Comparison of ENCODE assay signal across 1 cellular context in genomic region chr19:17336872-17337674, GRCh38.
A peak's percentile ranks its signal among the peaks of the same experiment; 100 is the strongest.
TF ChIP-seq lines count a peak whose summit lies in the region.

GTPBP3 (plus strand) TSS chr19:17337553; CDS start chr19:17337612, 59 bp downstream.

TF ChIP-seq in HepG2, 621 proteins besides CTCF, POLR2A, EP300 and RAD21 (continued from another document and continues in another):
- no peak for TF ChIP-seq USF2 (IDR thresholded peaks at IDR 0.05; ENCODE audit: low read depth, low read length)
- 0 out of 2 replicates have a peak, but pooled peaks have one; percentile 24 for TF ChIP-seq USF2 (CRISPR knock-in tag; IDR thresholded peaks at IDR 0.05; ENCODE audit: borderline replicate concordance)
- TF ChIP-seq ZNF775 (CRISPR knock-in tag; IDR thresholded peaks at IDR 0.05; ENCODE audit: borderline replicate concordance): no peak
- TF ChIP-seq RFX5 (IDR thresholded peaks at IDR 0.05; ENCODE audit: low read depth, low read length): peak; percentile 51
- TF ChIP-seq ZNF232 (CRISPR knock-in tag; IDR thresholded peaks at IDR 0.05; ENCODE audit: borderline replicate concordance): peak; percentile 31; the same call in 1 of the 2 replicates
- peak; percentile 85; the same call in 1 of the 2 replicates for TF ChIP-seq PRMT3 (CRISPR knock-in tag; IDR thresholded peaks at IDR 0.05; ENCODE audit: borderline replicate concordance, low read depth)
- peak; percentile 69; the same call in 1 of the 2 replicates for TF ChIP-seq PHF21A (CRISPR knock-in tag; IDR thresholded peaks at IDR 0.05)
- TF ChIP-seq PAF1 (CRISPR knock-in tag; IDR thresholded peaks at IDR 0.05): no peak
- TF ChIP-seq IKZF5 (CRISPR knock-in tag; IDR thresholded peaks at IDR 0.05): peak; percentile 21; the same call in 1 of the 2 replicates
- TF ChIP-seq E2F2 (CRISPR knock-in tag; IDR thresholded peaks at IDR 0.05; ENCODE audit: borderline replicate concordance): peak; percentile 74; the same call in 1 of the 2 replicates
- no peak for TF ChIP-seq ZNF512 (CRISPR knock-in tag; IDR thresholded peaks at IDR 0.05)
- no peak for TF ChIP-seq SRSF1 (optimal IDR thresholded peaks at IDR 0.05; ENCODE audit: low read depth, low read length)
- peak; percentile 53 for TF ChIP-seq ZFX (CRISPR knock-in tag; IDR thresholded peaks at IDR 0.05; ENCODE audit: low read depth)
- TF ChIP-seq SOX13 (IDR thresholded peaks at IDR 0.05): no peak
- TF ChIP-seq SOX13 (CRISPR knock-in tag; conservative IDR thresholded peaks at IDR 0.05 in 1 of 2, IDR thresholded peaks at IDR 0.05 in 1 of 2): peak in 1 of 2 experiments; percentile 40; a peak in 1 of 4 replicates
- TF ChIP-seq AKAP8 (CRISPR knock-in tag; IDR thresholded peaks at IDR 0.05): 0 out of 2 replicates have a peak, but pooled peaks have one; percentile 37
- peak; percentile 83 for TF ChIP-seq KAT8 (CRISPR knock-in tag; IDR thresholded peaks at IDR 0.05)
- TF ChIP-seq ZNF263 (CRISPR knock-in tag; IDR thresholded peaks at IDR 0.05): peak; percentile 15; the same call in 1 of the 2 replicates
- TF ChIP-seq ZNF580 (CRISPR knock-in tag; IDR thresholded peaks at IDR 0.05; ENCODE audit: borderline replicate concordance, low read depth): peak; percentile 91; the same call in 1 of the 2 replicates
- peak; percentile 46; the same call in 1 of the 2 replicates for TF ChIP-seq ZNF609 (CRISPR knock-in tag; IDR thresholded peaks at IDR 0.05; ENCODE audit: borderline replicate concordance)
- TF ChIP-seq MED1 (CRISPR knock-in tag; IDR thresholded peaks at IDR 0.05): peak; percentile 6
- peak; percentile 21; the same call in 1 of the 2 replicates for TF ChIP-seq SRY (CRISPR knock-in tag; IDR thresholded peaks at IDR 0.05)
- TF ChIP-seq SP5 (CRISPR knock-in tag; IDR thresholded peaks at IDR 0.05; ENCODE audit: borderline replicate concordance, low read depth): peak; percentile 84
- no peak for TF ChIP-seq NCOA1 (CRISPR knock-in tag; IDR thresholded peaks at IDR 0.05)
- peak; percentile 89 for TF ChIP-seq POLR2G (IDR thresholded peaks at IDR 0.05; ENCODE audit: low read depth, low read length)
- no peak for TF ChIP-seq ATF6 (CRISPR knock-in tag; conservative IDR thresholded peaks at IDR 0.05)
- no peak for TF ChIP-seq ZBTB46 (CRISPR knock-in tag; IDR thresholded peaks at IDR 0.05; ENCODE audit: borderline replicate concordance)
- peak; percentile 36; the same call in 1 of the 2 replicates for TF ChIP-seq MXD4 (CRISPR knock-in tag; IDR thresholded peaks at IDR 0.05)
- peak; percentile 81 for TF ChIP-seq TEAD3 (CRISPR knock-in tag; optimal IDR thresholded peaks at IDR 0.05; ENCODE audit: borderline replicate concordance)
- TF ChIP-seq CREB3 (CRISPR knock-in tag; IDR thresholded peaks at IDR 0.05): 0 out of 2 replicates have a peak, but pooled peaks have one; percentile 50
- peak; percentile 37; the same call in 1 of the 2 replicates for TF ChIP-seq ZNF761 (CRISPR knock-in tag; conservative IDR thresholded peaks at IDR 0.05)
- 0 out of 2 replicates have a peak, but pooled peaks have one; percentile 14 for TF ChIP-seq ZNF292 (CRISPR knock-in tag; IDR thresholded peaks at IDR 0.05; ENCODE audit: borderline replicate concordance, low read depth)
- TF ChIP-seq HIC2 (CRISPR knock-in tag; IDR thresholded peaks at IDR 0.05; ENCODE audit: low read depth): no peak
- TF ChIP-seq NCOR1 (IDR thresholded peaks at IDR 0.05; ENCODE audit: borderline replicate concordance, low read length): peak; percentile 54; the same call in 1 of the 2 replicates
- TF ChIP-seq HNF1B (CRISPR knock-in tag; IDR thresholded peaks at IDR 0.05): peak; percentile 47
- 0 out of 2 replicates have a peak, but pooled peaks have one; percentile 23 for TF ChIP-seq GLI4 (CRISPR knock-in tag; IDR thresholded peaks at IDR 0.05; ENCODE audit: borderline replicate concordance)
- peak; percentile 77 for TF ChIP-seq RNF2 (conservative IDR thresholded peaks at IDR 0.05; ENCODE audit: low read depth)
- TF ChIP-seq ZBTB7A (CRISPR knock-in tag; IDR thresholded peaks at IDR 0.05): peak; percentile 67; the same call in 1 of the 2 replicates
